In genomic region chrX:50813843-50814661, GRCh38 we compare ENCODE assay signal across 8 cellular contexts. TPM values are rescaled to one million over a fixed set of nuclear protein-coding genes. Genes with fewer than 3 reads are reported as not detected.
A peak's percentile ranks its signal among the peaks of the same experiment; 100 is the strongest.
DNase-seq lines count a peak whose midpoint lies in the region; ATAC-seq and TF ChIP-seq lines count a peak whose summit lies in the region.

TSS of gene SHROOM4 (minus strand) at chrX:50814194. CDS start at chrX:50814018, 176 bp downstream.

- DNase-seq in cardiac fibroblast (ENCODE audit: low read depth in 2 of 2) (peak; percentile 64 to 66), inferior parietal cortex (ENCODE audit: extremely low spot score) (peak; percentile 22), sigmoid colon (peak; percentile 67), OCI-LY7 (ENCODE audit: low spot score) (no peak)

- H2AFZ ChIP-seq in OCI-LY7 (ENCODE audit: low read length): no peak within 1 kb of the TSS

- no peak for TF ChIP-seq POLR2A in sigmoid colon (IDR thresholded peaks at IDR 0.05)

- POLR2A ChIA-PET in OCI-LY7 (lab: Charles Lee): no interaction called here

- ATAC-seq in HG03565 (IDR thresholded peaks at IDR 0.05; ENCODE audit: unreplicated experiment) (no peak), HG02642 (IDR thresholded peaks at IDR 0.05; ENCODE audit: poor library complexity, unreplicated experiment) (no peak), GM18909 (IDR thresholded peaks at IDR 0.05; ENCODE audit: poor library complexity, unreplicated experiment) (no peak)

- H3K27me3 ChIP-seq in HUES6 (ENCODE audit: control insufficient read depth, insufficient read depth, low read length) (peaks cover 8% of the 10 kb centered on the region; the same call in 1 of the 2 replicates), sigmoid colon (no peaks in the 10 kb centered on the region)

- no TSS peak for BruUV-seq in OCI-LY7 (replicated peaks; lab: Mats Ljungman, UMichigan)

- intact Hi-C loops in sigmoid colon (cut with DNase I) (loop anchor here (10.0 kb wide), 1 partner anchor 1081 kb away; the partner anchor contains the start of gene MAGED1), OCI-LY7 (cut with micrococcal nuclease; ENCODE audit: unreplicated experiment) (no loop called here)

- H3K4me2 ChIP-seq in OCI-LY7 (ENCODE audit: low read length): no peak within 1 kb of the TSS

- H3K27ac ChIP-seq in HUES6 (ENCODE audit: low read depth, low read length): peak within 1 kb of the TSS; percentile 44; the same call in 1 of the 2 replicates
- H3K27ac ChIP-seq in sigmoid colon: peak within 1 kb of the TSS; percentile 60 to 70 (median 64)
- no peak within 1 kb of the TSS for H3K27ac ChIP-seq in OCI-LY7 (ENCODE audit: low read depth, low read length, poor library complexity, severe bottlenecking)

- H3K9me3 ChIP-seq in HUES6 (ENCODE audit: control insufficient read depth, insufficient read depth, low read depth, low read length) (no peaks in the 10 kb centered on the region), sigmoid colon (no peaks in the 10 kb centered on the region), OCI-LY7 (ENCODE audit: low read length) (no peaks in the 10 kb centered on the region)

- TF ChIP-seq EP300 in sigmoid colon (IDR thresholded peaks at IDR 0.05): no peak

- H3K4me1 ChIP-seq in HUES6 (ENCODE audit: control insufficient read depth, insufficient read depth, low read length) (peaks cover 16% of the 10 kb centered on the region), sigmoid colon (peaks cover 0 to 4% (median 0%) of the 10 kb centered on the region in 4 donors), OCI-LY7 (ENCODE audit: insufficient read depth, low read length, poor library complexity, severe bottlenecking) (no peaks in the 10 kb centered on the region)

- CTCF ChIA-PET in OCI-LY7 (lab: Charles Lee; ENCODE audit: unreplicated experiment): interaction anchor here (0.6 kb wide), 1 partner anchor 21 kb away, joined by 6 read pairs; no protein-coding TSS in a partner anchor

- TF ChIP-seq CTCF in cardiac fibroblast (IDR thresholded peaks at IDR 0.05; ENCODE audit: low read depth, low read length) (no peak), sigmoid colon (IDR thresholded peaks at IDR 0.05) (no peak), OCI-LY7 (conservative IDR thresholded peaks at IDR 0.05; ENCODE audit: low read length) (no peak)

- peak within 1 kb of the TSS; percentile 58 for H3K9ac ChIP-seq in HUES6 (ENCODE audit: low read length)

- no peaks in the 10 kb centered on the region; the same call in 1 of the 2 replicates for H3K36me3 ChIP-seq in HUES6 (ENCODE audit: control insufficient read depth, insufficient read depth, low read length)
- H3K36me3 ChIP-seq in sigmoid colon: no peaks in the 10 kb centered on the region
- H3K36me3 ChIP-seq in OCI-LY7 (ENCODE audit: insufficient read depth, low read length): no peaks in the 10 kb centered on the region

- H3K9me2 ChIP-seq in OCI-LY7 (ENCODE audit: insufficient read depth, low read length): no peaks in the 10 kb centered on the region

- H4K20me1 ChIP-seq in OCI-LY7 (ENCODE audit: insufficient read depth, low read length): no peaks in the 10 kb centered on the region

- no peaks in the 10 kb centered on the region for H3K79me2 ChIP-seq in OCI-LY7 (ENCODE audit: insufficient read depth, low read depth, low read length)

- H3K4me3 ChIP-seq in HUES6 (ENCODE audit: low read depth, low read length) (peak within 1 kb of the TSS; percentile 86), cardiac fibroblast (replicated peaks in 1 of 2; ENCODE audit: low read depth in 2 of 2, low read length in 2 of 2) (peak within 1 kb of the TSS; percentile 44 to 64), sigmoid colon (peak within 1 kb of the TSS; percentile 42 to 54 (median 47)), OCI-LY7 (ENCODE audit: low read depth, low read length, poor library complexity, severe bottlenecking) (no peak within 1 kb of the TSS)

- 1% methylated on average over 47 of the region's 47 CpGs for WGBS in sigmoid colon, 2 donors

RNA-seq across cellular contexts. Expression of gene SHROOM4, which starts in this region (rescaled TPM):
- total RNA-seq in sigmoid colon: 1 to 10 TPM; 2.3 to 6.1 (median 4.5) TPM
- polyA plus RNA-seq in sigmoid colon: 1 to 10 TPM in 1 of 3 donors, under 1 TPM in 1, not detected in 1; 0.46 to 1.6 TPM
- total RNA-seq in OCI-LY7 (2014; rRNA removed; shearing (Covaris generic)): not detected in 2 replicates
- total RNA-seq in OCI-LY7 (2022): not detected in 2 replicates
